Comparison of ENCODE assay signal across 8 cellular contexts in genomic region chr14:89616425-89617141, GRCh38.
A peak's percentile ranks its signal among the peaks of the same experiment; 100 is the strongest.
DNase-seq lines count a peak whose midpoint lies in the region; ATAC-seq and TF ChIP-seq lines count a peak whose summit lies in the region.

No MANE protein-coding gene starts in this region.

- H3K27ac Mint-ChIP-seq in activated naive CD4-positive, alpha-beta T cell treated with anti-CD3 and anti-CD28 coated beads, Interleukin-2, amount 50 U/mL, for 24 hours, result peak overlapping the region; percentile 94

- H3K4me1 ChIP-seq in liver (ENCODE audit: control insufficient read depth in 4 of 4, insufficient read depth in 4 of 4, low read length in 3 of 4), result peaks cover 3 to 38% (median 16%) of the 10 kb centered on the region in 4 donors

- TF ChIP-seq RAD21 in liver (IDR thresholded peaks at IDR 0.05), result no peak

- H3K27ac ChIP-seq in liver (ENCODE audit: low read depth in 1 of 2, low read length in 2 of 2), result peak overlapping the region in 1 of 2 donors; percentile 13

- H3K27me3 Mint-ChIP-seq in activated naive CD4-positive, alpha-beta T cell treated with anti-CD3 and anti-CD28 coated beads, Interleukin-2, amount 50 U/mL, for 24 hours, result no peaks in the 10 kb centered on the region

- DNase-seq in GM04503 (ENCODE audit: low read depth), result peak; percentile 11
- no peak for DNase-seq in A172 (ENCODE audit: low spot score)
- no peak for DNase-seq in MV-4-11 (lab: John Stamatoyannopoulos, UW)
- no peak for DNase-seq in NCI-H2196 (lab: John Stamatoyannopoulos, UW; ENCODE audit: unreplicated experiment)

- ATAC-seq in GM19395 (IDR thresholded peaks at IDR 0.05; ENCODE audit: unreplicated experiment), result peak; percentile 54
- peak; percentile 56 for ATAC-seq in HG03432 (IDR thresholded peaks at IDR 0.05; ENCODE audit: unreplicated experiment)

- H3K9me3 Mint-ChIP-seq in activated naive CD4-positive, alpha-beta T cell treated with anti-CD3 and anti-CD28 coated beads, Interleukin-2, amount 50 U/mL, for 24 hours, result no peaks in the 10 kb centered on the region

- H3K9ac ChIP-seq in liver (ENCODE audit: low read depth in 1 of 2, low read length in 2 of 2), result peak overlapping the region; percentile 1 to 34

- peaks cover 82% of the 10 kb centered on the region for H3K4me1 Mint-ChIP-seq in activated naive CD4-positive, alpha-beta T cell treated with anti-CD3 and anti-CD28 coated beads, Interleukin-2, amount 50 U/mL, for 24 hours

- H3K4me3 Mint-ChIP-seq in activated naive CD4-positive, alpha-beta T cell treated with anti-CD3 and anti-CD28 coated beads, Interleukin-2, amount 50 U/mL, for 24 hours, result peak overlapping the region; percentile 95

- H3K9me3 ChIP-seq in liver (ENCODE audit: control insufficient read depth in 4 of 4, low read length in 3 of 4), result no peaks in the 10 kb centered on the region

- H3K4me3 ChIP-seq in liver (ENCODE audit: low read depth in 1 of 3, low read length in 3 of 3), result peak overlapping the region in 1 of 3 donors; percentile 96

- H3K36me3 ChIP-seq in liver (ENCODE audit: control insufficient read depth in 4 of 4, insufficient read depth in 3 of 4, low read depth in 1 of 4, low read length in 3 of 4), result no peaks in the 10 kb centered on the region

- peaks cover 6% of the 10 kb centered on the region for H3K36me3 Mint-ChIP-seq in activated naive CD4-positive, alpha-beta T cell treated with anti-CD3 and anti-CD28 coated beads, Interleukin-2, amount 50 U/mL, for 24 hours

- TF ChIP-seq CTCF in liver (IDR thresholded peaks at IDR 0.05; ENCODE audit: low read depth, low read length, missing input control), result no peak

- no peaks in the 10 kb centered on the region for H3K27me3 ChIP-seq in liver (ENCODE audit: control insufficient read depth in 4 of 4, insufficient read depth in 4 of 4, low read length in 3 of 4)

- 14% methylated on average over 6 of the region's 6 CpGs for WGBS in liver

TF ChIP-seq in liver, 16 proteins besides CTCF, POLR2A, EP300 and RAD21:
- TF ChIP-seq EGR1 (IDR thresholded peaks at IDR 0.05; ENCODE audit: low read depth in 2 of 2), result no peak
- no peak for TF ChIP-seq FOXA2 (IDR thresholded peaks at IDR 0.05)
- TF ChIP-seq GABPA (IDR thresholded peaks at IDR 0.05 in 1 of 2, conservative IDR thresholded peaks at IDR 0.05 in 1 of 2), result no peak
- no peak for TF ChIP-seq RXRA (IDR thresholded peaks at IDR 0.05)
- TF ChIP-seq YY1 (IDR thresholded peaks at IDR 0.05), result no peak
- TF ChIP-seq SP1 (IDR thresholded peaks at IDR 0.05), result no peak
- no peak for TF ChIP-seq HNF4G (IDR thresholded peaks at IDR 0.05)
- TF ChIP-seq MAX (IDR thresholded peaks at IDR 0.05), result no peak
- no peak for TF ChIP-seq NR2F2 (IDR thresholded peaks at IDR 0.05)
- no peak for TF ChIP-seq HNF4A (conservative IDR thresholded peaks at IDR 0.05)
- TF ChIP-seq JUND (IDR thresholded peaks at IDR 0.05), result no peak
- no peak for TF ChIP-seq ZBTB33 (IDR thresholded peaks at IDR 0.05)
- TF ChIP-seq REST (IDR thresholded peaks at IDR 0.05), result no peak
- TF ChIP-seq ATF3 (IDR thresholded peaks at IDR 0.05), result no peak
- TF ChIP-seq TAF1 (conservative IDR thresholded peaks at IDR 0.05), result no peak
- TF ChIP-seq FOXA1 (IDR thresholded peaks at IDR 0.05), result no peak
TF ChIP-seq in liver: peak in this region for 0.
